ENCODE assay signal across 11 cellular contexts in the genomic region with DNA sequence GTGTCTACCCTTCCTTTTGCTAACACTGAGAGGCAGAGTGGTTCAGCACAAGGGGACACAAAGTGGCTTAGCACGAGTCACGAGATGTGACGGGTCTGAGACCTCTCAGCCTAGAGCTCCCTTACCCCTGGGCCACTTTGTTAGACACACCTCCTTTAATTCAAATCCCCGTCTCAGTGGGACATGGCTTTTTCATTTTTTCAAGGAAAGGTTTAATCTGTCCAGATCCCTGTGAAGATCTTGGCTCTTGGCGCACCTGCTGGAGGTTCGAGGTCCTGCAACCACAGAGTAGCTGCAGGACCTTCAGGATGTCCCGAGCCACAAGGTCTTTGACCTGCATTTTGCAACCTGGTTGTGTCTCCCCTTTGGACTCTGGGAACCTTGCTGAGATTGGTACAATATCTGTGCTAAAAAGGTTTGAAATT. TPM values are rescaled to one million over a fixed set of nuclear protein-coding genes. Genes with fewer than 3 reads are reported as not detected.
DNase-seq lines count a peak whose midpoint lies in the region; ATAC-seq and TF ChIP-seq lines count a peak whose summit lies in the region.
"Had no signal": no experiment of that assay in that cellular context is flagged by ENCODE, and none has a peak within 500 bp of the region (broad histone marks: within the 10 kb centered on the region; RNA-seq: fewer than 3 reads in every experiment).

No MANE protein-coding gene starts in this region.

- H3K4me1 ChIP-seq in left ventricle myocardium inferior (peaks cover 68% of the 10 kb centered on the region), uterus (no peaks in the 10 kb centered on the region)

- H3K27ac ChIP-seq in left ventricle myocardium inferior (replicated peaks) (peak overlapping the region; percentile 81), WERI-Rb-1 (no peak overlapping the region), uterus (peak overlapping the region; percentile 92 to 93)
- H3K27ac ChIP-seq: SJSA1 had no signal

- H3K4me3 ChIP-seq in left ventricle myocardium inferior (no peak overlapping the region), WERI-Rb-1 (ENCODE audit: low read depth, low read length) (no peak overlapping the region), uterus (no peak overlapping the region)
- H3K4me3 ChIP-seq: SJSA1 had no signal

- no peak for TF ChIP-seq POLR2A in uterus (IDR thresholded peaks at IDR 0.05)

- no peaks in the 10 kb centered on the region for H3K27me3 Mint-ChIP-seq in T-helper 2 cell treated with Interferon-gamma antibody and Interleukin-4, amounts not matched to agents 5 μg/mL and 100 μg/mL, for 36 hours (ENCODE audit: low read depth)
- H3K27me3 Mint-ChIP-seq: activated CD8-positive, alpha-beta T cell treated with anti-CD3 and anti-CD28 coated beads for 36 hours had no signal

- TF ChIP-seq CTCF in left ventricle myocardium inferior (IDR thresholded peaks at IDR 0.05; ENCODE audit: borderline replicate concordance) (peak; percentile 26), WERI-Rb-1 (IDR thresholded peaks at IDR 0.05; ENCODE audit: low read depth, low read length) (peak; percentile 34), uterus (IDR thresholded peaks at IDR 0.05) (no peak)

- DNase-seq in left ventricle myocardium inferior (no peak), cardiac septum (ENCODE audit: low spot score) (no peak), WERI-Rb-1 (peak; percentile 15), left lobe of liver (ENCODE audit: low spot score) (peak; percentile 87), uterus (no peak), hepatic stellate cell (ENCODE audit: low spot score) (no peak)
- no peak for DNase-seq in activated CD8-positive, alpha-beta memory T cell treated with anti-CD3 and anti-CD28 coated beads, Interleukin-2, amount 50 U/mL, for 4 hours
- no peak for DNase-seq in T-helper 2 cell treated with Interferon-gamma antibody and Interleukin-4, amounts not matched to agents 5 μg/mL and 100 μg/mL, for 36 hours (ENCODE audit: low spot score)
- DNase-seq: activated CD8-positive, alpha-beta T cell treated with anti-CD3 and anti-CD28 coated beads for 36 hours; erythroblast had no signal

- H3K36me3 ChIP-seq in left ventricle myocardium inferior (no peaks in the 10 kb centered on the region), WERI-Rb-1 (no peaks in the 10 kb centered on the region), uterus (no peaks in the 10 kb centered on the region)

- no peaks in the 10 kb centered on the region for H3K27me3 ChIP-seq in left ventricle myocardium inferior (ENCODE audit: low read depth)
- H3K27me3 ChIP-seq in WERI-Rb-1 (ENCODE audit: insufficient read depth, low read depth, severe bottlenecking): no peaks in the 10 kb centered on the region
- no peaks in the 10 kb centered on the region for H3K27me3 ChIP-seq in uterus
- H3K27me3 ChIP-seq: SJSA1 had no signal

- ATAC-seq in left lobe of liver: peak; percentile 96
- ATAC-seq: activated CD8-positive, alpha-beta T cell treated with anti-CD3 and anti-CD28 coated beads for 36 hours had no signal

- intact Hi-C loops in left ventricle myocardium inferior (cut with micrococcal nuclease): no loop called here
- intact Hi-C loops in cardiac septum (cut with DNase I): no loop called here
- intact Hi-C loops in uterus (cut with DNase I; ENCODE audit: low total_unique reads): no loop called here

- no peaks in the 10 kb centered on the region for H3K9me3 Mint-ChIP-seq in T-helper 2 cell treated with Interferon-gamma antibody and Interleukin-4, amounts not matched to agents 5 μg/mL and 100 μg/mL, for 36 hours
- H3K9me3 Mint-ChIP-seq: activated CD8-positive, alpha-beta T cell treated with anti-CD3 and anti-CD28 coated beads for 36 hours had no signal

- H3K4me1 Mint-ChIP-seq in T-helper 2 cell treated with Interferon-gamma antibody and Interleukin-4, amounts not matched to agents 5 μg/mL and 100 μg/mL, for 36 hours (ENCODE audit: low read depth): peaks cover 11% of the 10 kb centered on the region

- peaks cover 14% of the 10 kb centered on the region for H3K36me3 Mint-ChIP-seq in T-helper 2 cell treated with Interferon-gamma antibody and Interleukin-4, amounts not matched to agents 5 μg/mL and 100 μg/mL, for 36 hours (ENCODE audit: low read depth)

- no peak overlapping the region for H3K27ac Mint-ChIP-seq in T-helper 2 cell treated with Interferon-gamma antibody and Interleukin-4, amounts not matched to agents 5 μg/mL and 100 μg/mL, for 36 hours
- H3K27ac Mint-ChIP-seq: activated CD8-positive, alpha-beta T cell treated with anti-CD3 and anti-CD28 coated beads for 36 hours had no signal

- H3K9me3 ChIP-seq in left ventricle myocardium inferior (replicated peaks) (no peaks in the 10 kb centered on the region), WERI-Rb-1 (ENCODE audit: severe bottlenecking) (no peaks in the 10 kb centered on the region), uterus (no peaks in the 10 kb centered on the region)
- H3K9me3 ChIP-seq: SJSA1 had no signal

- no peak overlapping the region for H3K4me3 Mint-ChIP-seq in T-helper 2 cell treated with Interferon-gamma antibody and Interleukin-4, amounts not matched to agents 5 μg/mL and 100 μg/mL, for 36 hours
- H3K4me3 Mint-ChIP-seq: activated CD8-positive, alpha-beta T cell treated with anti-CD3 and anti-CD28 coated beads for 36 hours had no signal

RNA-seq across cellular contexts. Expression of a gene that starts 52.0 kb away (rescaled TPM):
- 97.4 TPM for total RNA-seq in left ventricle myocardium inferior
- 145 TPM for total RNA-seq in cardiac septum
- total RNA-seq in left lobe of liver: 63.6 TPM
- total RNA-seq in uterus: 1,000 to 10,000 TPM in 1 of 4 donors, 100 to 1,000 TPM in 3; 180 to 1,374 (median 712) TPM

Comparison
In these comparisons a context has a peak if more than half of its experiments do, and no peak if none do; other contexts are left out.
1. DNase-seq: peak in WERI-Rb-1 (single experiment) and left lobe of liver (single experiment); none in left ventricle myocardium inferior (single experiment), cardiac septum (single experiment), uterus (0 of 2), activated CD8-positive, alpha-beta memory T cell treated with anti-CD3 and anti-CD28 coated beads, Interleukin-2, amount 50 U/mL, for 4 hours (single experiment), T-helper 2 cell treated with Interferon-gamma antibody and Interleukin-4, amounts not matched to agents 5 μg/mL and 100 μg/mL, for 36 hours (single experiment) and hepatic stellate cell (single experiment).
2. CTCF ChIP-seq: peak in left ventricle myocardium inferior (single experiment) and WERI-Rb-1 (single experiment); none in uterus (0 of 4).